1 cellular context compared by ENCODE assay signal in genomic region chr14:65137648-65138317, GRCh38.
TF ChIP-seq lines count a peak whose summit lies in the region.

No MANE protein-coding gene starts in this region.

TF ChIP-seq in IMR-90, 13 proteins besides CTCF, POLR2A, EP300 and RAD21:
- TF ChIP-seq ELK1 (IDR thresholded peaks at IDR 0.05; ENCODE audit: borderline replicate concordance, low read depth, low read length) = no peak
- TF ChIP-seq USF2 (IDR thresholded peaks at IDR 0.05; ENCODE audit: low read depth, low read length) = no peak
- no peak for TF ChIP-seq FOS (IDR thresholded peaks at IDR 0.05; ENCODE audit: low read depth, low read length)
- TF ChIP-seq RFX5 (IDR thresholded peaks at IDR 0.05; ENCODE audit: low read depth, low read length) = no peak
- TF ChIP-seq RCOR1 (IDR thresholded peaks at IDR 0.05; ENCODE audit: insufficient replicate concordance, low read length) = no peak
- no peak for TF ChIP-seq CHD1 (IDR thresholded peaks at IDR 0.05; ENCODE audit: low read depth, low read length)
